Comparison of ENCODE assay signal across 8 cellular contexts in the genomic region with DNA sequence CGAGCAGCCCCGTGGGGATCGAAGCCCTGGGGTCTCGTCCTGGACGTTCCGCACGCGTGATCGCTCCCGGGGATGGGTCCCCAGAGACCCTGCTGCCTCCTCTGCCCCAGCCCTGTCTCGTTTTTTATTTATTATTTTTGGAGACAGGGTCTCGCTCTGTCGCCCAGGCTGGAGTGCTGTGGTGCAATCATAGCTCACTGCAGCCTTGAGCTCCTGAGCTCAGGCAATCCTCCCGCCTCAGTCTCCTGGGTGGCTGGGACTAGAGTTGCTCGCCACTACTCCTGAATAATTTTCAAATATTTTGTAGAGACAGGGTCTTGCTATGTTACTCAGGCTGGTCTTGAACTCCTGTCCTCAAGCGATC. TPM values are rescaled to one million over a fixed set of nuclear protein-coding genes. Genes with fewer than 3 reads are reported as not detected.
DNase-seq lines count a peak whose midpoint lies in the region; ATAC-seq, FAIRE-seq and TF ChIP-seq lines count a peak whose summit lies in the region.

No MANE protein-coding gene starts in this region.

- no peak for DNase-seq in A549 (ENCODE audit: low read depth in 1 of 2, low spot score in 1 of 2)
- no peak for DNase-seq in HFF-Myc (ENCODE audit: extremely low read depth, low read depth)
- peak in 4 of 7 donors; percentile 44 to 66 (median 48) for DNase-seq in adrenal gland
- DNase-seq in mesenchymal stem cell, result peak; percentile 26
- no peak for DNase-seq in OCI-M2 (lab: John Stamatoyannopoulos, UW; ENCODE audit: unreplicated experiment)
- no peak for DNase-seq in NCI-H2107 (lab: John Stamatoyannopoulos, UW)
- DNase-seq in kidney tubule cell (ENCODE audit: low spot score), result no peak
- no peak for DNase-seq in stimulated activated CD4-positive, alpha-beta T cell treated with anti-CD3 and anti-CD28 coated beads, Interleukin-4, amount 100 ng/mL, for 24 hours

- H4K91ac ChIP-seq in mesenchymal stem cell (ENCODE audit: low read length), result no peak overlapping the region

- H3K27ac ChIP-seq in A549 (peak overlapping the region; percentile 99 to 100), adrenal gland (no peak overlapping the region), mesenchymal stem cell (ENCODE audit: low read length, poor library complexity, severe bottlenecking) (no peak overlapping the region)

- TF ChIP-seq EP300 in A549 (IDR thresholded peaks at IDR 0.05), result no peak

- H3K4me2 ChIP-seq in A549 (peak overlapping the region; percentile 100), mesenchymal stem cell (ENCODE audit: low read length, poor library complexity, severe bottlenecking) (peak overlapping the region; percentile 95)

- ATAC-seq in A549, result no peak

- H3K4me1 ChIP-seq in A549 (peaks cover 59% of the 10 kb centered on the region), adrenal gland (replicated peaks in 1 of 2) (peaks cover 8 to 16% of the 10 kb centered on the region in 2 donors), mesenchymal stem cell (ENCODE audit: control insufficient read depth, insufficient read depth, low read depth, low read length) (peaks cover 41% of the 10 kb centered on the region)

- 27% methylated on average over 6 of the region's 16 CpGs for WGBS in A549 (ENCODE audit: missing lambda C conversion rate)
- 9 to 24% (median 14%) methylated on average over 6 to 16 of the region's 16 CpGs for WGBS in adrenal gland, 4 donors
- 35% methylated on average over 5 of the region's 16 CpGs for WGBS in mesenchymal stem cell

- H2BK5ac ChIP-seq in mesenchymal stem cell (ENCODE audit: low read depth, low read length, poor library complexity, severe bottlenecking), result no peak overlapping the region

- no peak overlapping the region for H2BK15ac ChIP-seq in mesenchymal stem cell (ENCODE audit: low read depth, poor library complexity, severe bottlenecking)

- no peak overlapping the region for H2BK120ac ChIP-seq in mesenchymal stem cell (ENCODE audit: low read depth, low read length)

- no peak overlapping the region for H3K4ac ChIP-seq in mesenchymal stem cell (ENCODE audit: low read depth in 1 of 2, low read length in 2 of 2)

- H3K79me1 ChIP-seq in mesenchymal stem cell (replicated peaks; ENCODE audit: low read length, poor library complexity, severe bottlenecking), result no peaks in the 10 kb centered on the region

- TF ChIP-seq RAD21 in A549 (conservative IDR thresholded peaks at IDR 0.05 in 1 of 2, IDR thresholded peaks at IDR 0.05 in 1 of 2), result no peak

- H3K27me3 ChIP-seq in adrenal gland (no peaks in the 10 kb centered on the region), mesenchymal stem cell (ENCODE audit: control insufficient read depth in 1 of 2, insufficient read depth in 1 of 2, low read length in 2 of 2) (no peaks in the 10 kb centered on the region)

- H3K36me3 ChIP-seq in adrenal gland (replicated peaks in 1 of 2), result no peaks in the 10 kb centered on the region
- peaks cover 5 to 7% of the 10 kb centered on the region in 2 experiments for H3K36me3 ChIP-seq in mesenchymal stem cell (ENCODE audit: control insufficient read depth in 1 of 2, insufficient read depth in 2 of 2, low read depth in 1 of 2, low read length in 2 of 2)

- H3K4me3 ChIP-seq in A549 (peak overlapping the region; percentile 100), HFF-Myc (replicated peaks; ENCODE audit: low read depth, low read length) (peak overlapping the region; percentile 20; the same call in 1 of the 2 replicates), adrenal gland (peak overlapping the region in 1 of 4 donors; percentile 89), mesenchymal stem cell (ENCODE audit: insufficient read depth in 1 of 2, low read depth in 1 of 2, low read length in 2 of 2) (peak overlapping the region; percentile 48 to 71)

- H3K9ac ChIP-seq in mesenchymal stem cell (ENCODE audit: low read length), result peak overlapping the region; percentile 4

- no peaks in the 10 kb centered on the region for H3K9me3 ChIP-seq in A549
- H3K9me3 ChIP-seq in adrenal gland (replicated peaks in 1 of 3), result no peaks in the 10 kb centered on the region
- H3K9me3 ChIP-seq in mesenchymal stem cell (ENCODE audit: control insufficient read depth, low read length), result no peaks in the 10 kb centered on the region

- no peak overlapping the region for H2AK5ac ChIP-seq in mesenchymal stem cell (ENCODE audit: low read length, severe bottlenecking)

- CTCF ChIA-PET in A549 (lab: Yijun Ruan, JAX), result interaction anchor here (0.6 to 8.6 kb wide), 10 partner anchors 9 to 347 kb away, joined by 3 to 290 read pairs (median 4); partner anchors contain the start of gene VPS37D

- H3K18ac ChIP-seq in mesenchymal stem cell (ENCODE audit: low read depth in 1 of 2, low read length in 2 of 2), result no peak overlapping the region

- POLR2A ChIA-PET in A549 (lab: Yijun Ruan, JAX), result interaction anchor here (0.8 to 1.8 kb wide), 3 partner anchors 14 to 107 kb away, joined by 3 to 27 read pairs (median 4); no protein-coding TSS in a partner anchor

- no peak overlapping the region for H2AFZ ChIP-seq in mesenchymal stem cell (ENCODE audit: low read depth, low read length)

- H3K14ac ChIP-seq in mesenchymal stem cell (ENCODE audit: low read length in 2 of 2), result no peak overlapping the region

- intact Hi-C loops in adrenal gland (cut with DNase I), result no loop called here

- TF ChIP-seq POLR2A in A549 (IDR thresholded peaks at IDR 0.05; ENCODE audit: low read length) (no peak), adrenal gland (IDR thresholded peaks at IDR 0.05) (no peak)

- H2BK12ac ChIP-seq in mesenchymal stem cell (ENCODE audit: low read length in 2 of 2), result no peak overlapping the region

- no peak overlapping the region for H3K23ac ChIP-seq in mesenchymal stem cell (ENCODE audit: low read length in 2 of 2)

- FAIRE-seq in A549 (lab: Jason Lieb, UNC), result no peak

- TF ChIP-seq CTCF in A549 (IDR thresholded peaks at IDR 0.05) (no peak), HFF-Myc (IDR thresholded peaks at IDR 0.05; ENCODE audit: low read depth, low read length, missing control alignments) (no peak), adrenal gland (IDR thresholded peaks at IDR 0.05) (no peak)

- H4K8ac ChIP-seq in mesenchymal stem cell (ENCODE audit: low read length), result no peak overlapping the region

TF ChIP-seq in A549, 52 proteins besides CTCF, POLR2A, EP300 and RAD21:
- TF ChIP-seq CEBPB (IDR thresholded peaks at IDR 0.05) (peak; percentile 35 to 58; a peak in 3 of 4 replicates), TP53 (CRISPR knock-in tag; IDR thresholded peaks at IDR 0.05) (no peak)

RNA-seq across cellular contexts. Expression of gene STX1A, which starts 0.3 kb away (rescaled TPM):
- polyA plus RNA-seq in A549 (2011; rRNA removed), result 72.9 and 81.7 TPM in 2 replicates
- 83.3 and 90.6 TPM in 2 replicates for polyA plus RNA-seq in A549 (2012; cell fraction: cytosol; rRNA removed)
- polyA plus RNA-seq in A549 (2012; cell fraction: nucleus; rRNA removed), result 316 and 405 TPM in 2 replicates
- 48.3 to 59.0 TPM (median 49.2 TPM) in 3 replicates for polyA plus RNA-seq in A549 (2017; fragmentation: RNase III; extraction: RNeasy Plus Mini Kit Qiagen cat#74134 plus additional on column Dnase treatment)
- polyA minus RNA-seq in A549 (2011; rRNA and poly(A)+ RNA removed), result 53.0 and 59.8 TPM in 2 replicates
- 1 to 10 TPM in 7 of 8 donors, under 1 TPM in 1; 0.52 to 8.0 (median 4.2) TPM for total RNA-seq in adrenal gland
- polyA plus RNA-seq in adrenal gland, result 10 to 100 TPM in 1 of 3 donors, 1 to 10 TPM in 2; 5.3 to 28.1 (median 7.2) TPM
- 10.0 TPM for polyA plus RNA-seq in mesenchymal stem cell (2013, experiment 1 of 2)
- 9.9 TPM for polyA plus RNA-seq in mesenchymal stem cell (2013, experiment 2 of 2)

RNA-seq across cellular contexts. Expression of gene ABHD11, which starts 18.8 kb away (rescaled TPM):
- polyA plus RNA-seq in A549 (2011; rRNA removed) (8.1 and 10.4 TPM in 2 replicates), A549 (2017; fragmentation: RNase III; extraction: RNeasy Plus Mini Kit Qiagen cat#74134 plus additional on column Dnase treatment) (13.7 to 15.2 TPM (median 15.1 TPM) in 3 replicates), adrenal gland (10 to 100 TPM; 15.4 to 41.6 (median 39.2) TPM)
- 29.2 and 33.7 TPM in 2 replicates for polyA plus RNA-seq in A549 (2012; cell fraction: cytosol; rRNA removed)
- polyA plus RNA-seq in A549 (2012; cell fraction: nucleus; rRNA removed), result 36.0 and 40.6 TPM in 2 replicates
- polyA minus RNA-seq in A549 (2011; rRNA and poly(A)+ RNA removed), result 14.5 and 18.2 TPM in 2 replicates
- 10 to 100 TPM; 13.0 to 20.5 (median 18.2) TPM for total RNA-seq in adrenal gland
- 7.2 TPM for polyA plus RNA-seq in mesenchymal stem cell (2013, experiment 1 of 2)
- polyA plus RNA-seq in mesenchymal stem cell (2013, experiment 2 of 2), result 7.1 TPM

RNA-seq across cellular contexts. Expression of gene BUD23, which starts 36.4 kb away (rescaled TPM):
- polyA plus RNA-seq in A549 (2011; rRNA removed), result 131 and 161 TPM in 2 replicates
- 174 and 207 TPM in 2 replicates for polyA plus RNA-seq in A549 (2012; cell fraction: cytosol; rRNA removed)
- 105 and 131 TPM in 2 replicates for polyA plus RNA-seq in A549 (2012; cell fraction: nucleus; rRNA removed)
- 130 to 145 TPM (median 134 TPM) in 3 replicates for polyA plus RNA-seq in A549 (2017; fragmentation: RNase III; extraction: RNeasy Plus Mini Kit Qiagen cat#74134 plus additional on column Dnase treatment)
- 64.7 and 68.8 TPM in 2 replicates for polyA minus RNA-seq in A549 (2011; rRNA and poly(A)+ RNA removed)
- 10 to 100 TPM; 34.7 to 69.4 (median 61.1) TPM for total RNA-seq in adrenal gland
- 100 to 1,000 TPM in 2 of 3 donors, 10 to 100 TPM in 1; 79.5 to 123 (median 115) TPM for polyA plus RNA-seq in adrenal gland
- polyA plus RNA-seq in mesenchymal stem cell (2013, experiment 1 of 2), result 75.0 TPM
- 76.6 TPM for polyA plus RNA-seq in mesenchymal stem cell (2013, experiment 2 of 2)

RNA-seq across cellular contexts. Expression of gene DNAJC30, which starts 36.5 kb away (rescaled TPM):
- polyA plus RNA-seq in A549 (2011; rRNA removed) (5.2 and 5.7 TPM in 2 replicates), A549 (2017; fragmentation: RNase III; extraction: RNeasy Plus Mini Kit Qiagen cat#74134 plus additional on column Dnase treatment) (8.9 to 10.1 TPM (median 9.3 TPM) in 3 replicates), adrenal gland (10 to 100 TPM in 2 of 3 donors, 1 to 10 TPM in 1; 9.9 to 14.8 (median 13.9) TPM)
- 8.1 and 12.9 TPM in 2 replicates for polyA plus RNA-seq in A549 (2012; cell fraction: cytosol; rRNA removed)
- polyA plus RNA-seq in A549 (2012; cell fraction: nucleus; rRNA removed), result 11.4 and 13.4 TPM in 2 replicates
- 4.0 and 5.4 TPM in 2 replicates for polyA minus RNA-seq in A549 (2011; rRNA and poly(A)+ RNA removed)
- 10 to 100 TPM in 7 of 8 donors, 1 to 10 TPM in 1; 9.0 to 28.2 (median 18.3) TPM for total RNA-seq in adrenal gland
- 11.8 TPM for polyA plus RNA-seq in mesenchymal stem cell (2013, experiment 1 of 2)
- polyA plus RNA-seq in mesenchymal stem cell (2013, experiment 2 of 2), result 12.1 TPM

RNA-seq across cellular contexts. Expression of gene CLDN3, which starts 50.3 kb away (rescaled TPM):
- polyA plus RNA-seq in A549 (2011; rRNA removed), result 1.2 and 1.7 TPM in 2 replicates
- polyA plus RNA-seq in A549 (2012; cell fraction: cytosol; rRNA removed), result 4.5 and 6.5 TPM in 2 replicates
- 6.5 and 10.8 TPM in 2 replicates for polyA plus RNA-seq in A549 (2012; cell fraction: nucleus; rRNA removed)
- polyA plus RNA-seq in A549 (2017; fragmentation: RNase III; extraction: RNeasy Plus Mini Kit Qiagen cat#74134 plus additional on column Dnase treatment), result 2.0 to 2.6 TPM (median 2.0 TPM) in 3 replicates
- polyA minus RNA-seq in A549 (2011; rRNA and poly(A)+ RNA removed), result 0.39 and 0.95 TPM in 2 replicates
- under 1 TPM in 4 of 8 donors, not detected in 4; 0.22 to 0.72 (median 0.42) TPM for total RNA-seq in adrenal gland
- polyA plus RNA-seq in adrenal gland, result under 1 TPM in 2 of 3 donors, not detected in 1; 0.24 to 0.40 TPM
- not detected for polyA plus RNA-seq in mesenchymal stem cell (2013, experiment 1 of 2)
- polyA plus RNA-seq in mesenchymal stem cell (2013, experiment 2 of 2), result not detected

Comparison
In these comparisons a context has a peak if more than half of its experiments do, and no peak if none do; other contexts are left out.
1. DNase-seq: peak in adrenal gland (4 of 7) and mesenchymal stem cell (single experiment); none in A549 (0 of 2), HFF-Myc (single experiment), OCI-M2 (single experiment), NCI-H2107 (single experiment), kidney tubule cell (single experiment) and stimulated activated CD4-positive, alpha-beta T cell treated with anti-CD3 and anti-CD28 coated beads, Interleukin-4, amount 100 ng/mL, for 24 hours (single experiment).
2. H3K27ac ChIP-seq: peak in A549 (2 of 2); none in adrenal gland (0 of 5) and mesenchymal stem cell (single experiment).